ENCODE assay signal across 24 cellular contexts in genomic region chr11:135061166-135061565, GRCh38.
"Had no signal": no experiment of that assay in that cellular context is flagged by ENCODE, and none has a peak within 500 bp of the region (broad histone marks: within the 10 kb centered on the region; RNA-seq: fewer than 3 reads in every experiment).

No MANE protein-coding gene starts in this region.

- DNase-seq: stimulated activated CD4-positive, alpha-beta T cell treated with anti-CD3 and anti-CD28 coated beads, Interleukin-2, amount 100 ng/mL, for 48 hours; stimulated activated CD4-positive, alpha-beta T cell treated with anti-CD3 and anti-CD28 coated beads, Interleukin-4, amount 100 ng/mL, for 1 hour; stimulated activated CD4-positive, alpha-beta T cell treated with anti-CD3 and anti-CD28 coated beads, Interleukin-4, amount 100 ng/mL, for 24 hours; stimulated activated CD4-positive, alpha-beta T cell treated with anti-CD3 and anti-CD28 coated beads, Interleukin-4, amount 100 ng/mL, for 4 hours; stimulated activated CD8-positive, alpha-beta memory T cell treated with anti-CD3 and anti-CD28 coated beads, Interleukin-4, amount 100 ng/mL, for 48 hours; stimulated activated naive B cell treated with anti-CD40 and anti-IgM and Interleukin-4, amounts not matched to agents 10 μg/mL and 1 μg/mL and 100 μg/mL, for 72 hours; stimulated activated naive CD4-positive, alpha-beta T cell; stimulated activated naive CD4-positive, alpha-beta T cell treated with Interleukin-2 at 50 U/mL for 16 hours; stimulated activated naive CD8-positive, alpha-beta T cell treated with anti-CD3 and anti-CD28 coated beads, Interleukin-15, amount 100 ng/mL, for 72 hours; stimulated activated naive CD8-positive, alpha-beta T cell treated with anti-CD3 and anti-CD28 coated beads, Interleukin-15, Interleukin-2, amounts not matched to agents 100 U/mL and 50 U/mL, for 24 hours; stomach; substantia nigra; testis; thyroid gland; tibial artery; transverse colon; trophoblast cell; upper lobe of left lung; upper lobe of right lung; uterus had no signal

- H3K9me3 ChIP-seq: testis, thyroid gland, uterus, vagina had no signal

- H3K27ac ChIP-seq: stomach, suprapubic skin, testis, thoracic aorta, thyroid gland, tibial artery, tibial nerve, transverse colon, upper lobe of left lung, upper lobe of right lung, uterus, vagina had no signal

- H3K36me3 ChIP-seq: stomach, suprapubic skin, thoracic aorta, thyroid gland, tibial artery, tibial nerve, transverse colon, upper lobe of left lung, upper lobe of right lung, uterus, vagina had no signal

- H3K4me1 ChIP-seq: stomach, suprapubic skin, testis, thyroid gland, tibial artery, tibial nerve, transverse colon, upper lobe of left lung, upper lobe of right lung, uterus, vagina had no signal

- H3K4me3 ChIP-seq: stomach, suprapubic skin, testis, thoracic aorta, thyroid gland, tibial artery, tibial nerve, transverse colon, upper lobe of left lung, upper lobe of right lung, uterus, vagina had no signal
